Comparison of ENCODE assay signal across 9 cellular contexts in genomic region chr13:71866173-71867091, GRCh38. TPM values are rescaled to one million over a fixed set of nuclear protein-coding genes. Genes with fewer than 3 reads are reported as not detected.
DNase-seq lines count a peak whose midpoint lies in the region; ATAC-seq and TF ChIP-seq lines count a peak whose summit lies in the region.
"Had no signal": no experiment of that assay in that cellular context is flagged by ENCODE, and none has a peak within 500 bp of the region (broad histone marks: within the 10 kb centered on the region; RNA-seq: fewer than 3 reads in every experiment).

No MANE protein-coding gene starts in this region.

- peak; percentile 37 for DNase-seq in ELR (ENCODE audit: low read depth)
- no peak for DNase-seq in naive B cell
- no peak for DNase-seq in foreskin melanocyte
- no peak for DNase-seq in omental fat pad (ENCODE audit: low spot score)

- no peak overlapping the region for H3K27ac Mint-ChIP-seq in naive B cell

- peak overlapping the region; percentile 68 to 88 (median 82) for H3K4me3 Mint-ChIP-seq in naive B cell

- peaks cover 23 to 34% (median 27%) of the 10 kb centered on the region in 3 donors for H3K4me1 Mint-ChIP-seq in naive B cell

- H3K27me3 Mint-ChIP-seq in naive B cell, result peaks cover 46 to 58% (median 51%) of the 10 kb centered on the region in 3 donors

- TF ChIP-seq CTCF in VCaP (conservative IDR thresholded peaks at IDR 0.05) (no peak), omental fat pad (IDR thresholded peaks at IDR 0.05) (no peak)

- peaks cover 0 to 3% (median 0%) of the 10 kb centered on the region in 7 donors for H3K9me3 Mint-ChIP-seq in naive B cell

- H3K36me3 Mint-ChIP-seq in naive B cell, result peaks cover 0 to 10% of the 10 kb centered on the region in 2 donors

- peak overlapping the region; percentile 81 for H3K27ac ChIP-seq in VCaP

- ATAC-seq in HG02759 (IDR thresholded peaks at IDR 0.05; ENCODE audit: unreplicated experiment), result peak; percentile 50
- ATAC-seq in esophagus mucosa, result peak; percentile 23
- peak; percentile 34 to 47 for ATAC-seq in naive B cell (ENCODE audit: low read depth in 2 of 2)
- ATAC-seq in HG03175 (IDR thresholded peaks at IDR 0.05; ENCODE audit: unreplicated experiment), result no peak
- no peak for ATAC-seq in omental fat pad (ENCODE audit: low FRiP score)

RNA-seq across cellular contexts. Expression of gene DACH1, which starts 0.6 kb away (rescaled TPM):
- total RNA-seq in esophagus mucosa (0.24 TPM), omental fat pad (10 to 100 TPM in 1 of 4 donors, 1 to 10 TPM in 3; 1.1 to 10.4 (median 2.8) TPM)
- polyA plus RNA-seq in naive B cell (ENCODE audit: low read depth in 6 of 6), result not detected
- total RNA-seq: T-helper 1 cell treated with Interleukin-12 subunit alpha and Interleukin-12 subunit beta and Interleukin-4 antibody, amounts not matched to agents 30 ng/mL and 1 ng/mL, for 36 hours had no signal

Comparison
In these comparisons a context has a peak if more than half of its experiments do, and no peak if none do; other contexts are left out.
1. ATAC-seq: peak in HG02759 (single experiment), esophagus mucosa (single experiment) and naive B cell (2 of 2); none in HG03175 (single experiment) and omental fat pad (single experiment).